ENCODE assay signal across 12 cellular contexts in genomic region chr1:246161626-246162025, GRCh38.
A peak's percentile ranks its signal among the peaks of the same experiment; 100 is the strongest.
DNase-seq lines count a peak whose midpoint lies in the region; ATAC-seq and TF ChIP-seq lines count a peak whose summit lies in the region.
"Had no signal": no experiment of that assay in that cellular context is flagged by ENCODE, and none has a peak within 500 bp of the region (broad histone marks: within the 10 kb centered on the region; RNA-seq: fewer than 3 reads in every experiment).

No MANE protein-coding gene starts in this region.

- 91 to 100% methylated on average over 1 of the region's 1 CpG for WGBS in transverse colon (ENCODE audit: low coverage in 1 of 2), 2 donors

- TF ChIP-seq EP300 in transverse colon (IDR thresholded peaks at IDR 0.05; ENCODE audit: low read depth) = no peak

- H3K36me3 ChIP-seq in brain microvascular endothelial cell (replicated peaks) (no peaks in the 10 kb centered on the region), transverse colon (no peaks in the 10 kb centered on the region), lower lobe of right lung (no peaks in the 10 kb centered on the region)
- H3K36me3 ChIP-seq: heart left ventricle, tibial nerve had no signal

- in situ Hi-C loops in brain microvascular endothelial cell (cut with HindIII; ENCODE audit: low pct_ligation_motif_present, low sequenced_read_pairs) = no loop called here
- in situ Hi-C loops in transverse colon (cut with MboI; ENCODE audit: low pct_ligation_motif_present in 1 of 4, low pct_unique_long_range_greater_than_20kb in 1 of 4, low sequenced_read_pairs in 3 of 4) = no loop called here

- no peaks in the 10 kb centered on the region for H3K9me3 ChIP-seq in transverse colon
- no peaks in the 10 kb centered on the region for H3K9me3 ChIP-seq in lower lobe of right lung
- H3K9me3 ChIP-seq: heart left ventricle, tibial nerve had no signal

- H3K4me3 ChIP-seq in brain microvascular endothelial cell (ENCODE audit: low read depth, low read length) (no peak overlapping the region), transverse colon (no peak overlapping the region), lower lobe of right lung (no peak overlapping the region)
- H3K4me3 ChIP-seq: heart left ventricle, tibial nerve had no signal

- no peak overlapping the region for H3K27ac ChIP-seq in brain microvascular endothelial cell
- no peak overlapping the region for H3K27ac ChIP-seq in transverse colon
- no peak overlapping the region for H3K27ac ChIP-seq in lower lobe of right lung
- H3K27ac ChIP-seq: heart left ventricle, tibial nerve had no signal

- ATAC-seq in lower lobe of right lung (no peak), sciatic nerve (no peak)
- ATAC-seq: activated naive CD4-positive, alpha-beta T cell treated with anti-CD3 and anti-CD28 coated beads, Interleukin-2, amount 50 U/mL, for 72 hours had no signal

- TF ChIP-seq POLR2A in transverse colon (IDR thresholded peaks at IDR 0.05) = no peak

- H3K27me3 ChIP-seq in brain microvascular endothelial cell (replicated peaks) = no peaks in the 10 kb centered on the region
- H3K27me3 ChIP-seq in transverse colon = no peaks in the 10 kb centered on the region
- no peaks in the 10 kb centered on the region for H3K27me3 ChIP-seq in lower lobe of right lung (ENCODE audit: low read depth)
- H3K27me3 ChIP-seq: heart left ventricle, tibial nerve had no signal

- peak; percentile 35 for DNase-seq in Daoy (ENCODE audit: low read depth)
- DNase-seq in NCI-H2029 treated with DMSO at 0.1 percent for 48 hours (lab: John Stamatoyannopoulos, UW) = peak; percentile 34
- DNase-seq in brain microvascular endothelial cell = peak; percentile 52
- peak; percentile 80 for DNase-seq in iris pigment epithelial cell (ENCODE audit: low read depth)
- no peak for DNase-seq in transverse colon
- no peak for DNase-seq in central memory CD4-positive, alpha-beta T cell
- DNase-seq in lower lobe of right lung = no peak
- DNase-seq in sciatic nerve (ENCODE audit: low spot score) = no peak
- DNase-seq: COR-L47, heart left ventricle had no signal

- H3K4me1 ChIP-seq in transverse colon (peaks cover 0 to 6% (median 2%) of the 10 kb centered on the region in 4 donors), lower lobe of right lung (no peaks in the 10 kb centered on the region)

- TF ChIP-seq CTCF in brain microvascular endothelial cell (IDR thresholded peaks at IDR 0.05; ENCODE audit: low read depth, low read length, missing control alignments) (no peak), transverse colon (IDR thresholded peaks at IDR 0.05) (no peak), lower lobe of right lung (IDR thresholded peaks at IDR 0.05) (no peak)

- intact Hi-C loops in transverse colon (cut with DNase I; ENCODE audit: low total_unique reads) (no loop called here), lower lobe of right lung (cut with DNase I) (no loop called here), sciatic nerve (cut with DNase I) (no loop called here)

Comparison
In these comparisons a context has a peak if more than half of its experiments do, and no peak if none do; other contexts are left out.
1. DNase-seq: peak in Daoy (single experiment), NCI-H2029 treated with DMSO at 0.1 percent for 48 hours (single experiment), brain microvascular endothelial cell (single experiment) and iris pigment epithelial cell (single experiment); none in transverse colon (single experiment), central memory CD4-positive, alpha-beta T cell (single experiment), lower lobe of right lung (single experiment) and sciatic nerve (single experiment).